ENCODE assay signal across 10 cellular contexts in genomic region chr20:33005132-33005566, GRCh38. TPM values are rescaled to one million over a fixed set of nuclear protein-coding genes. Genes with fewer than 3 reads are reported as not detected.
A peak's percentile ranks its signal among the peaks of the same experiment; 100 is the strongest.
DNase-seq lines count a peak whose midpoint lies in the region; ATAC-seq and TF ChIP-seq lines count a peak whose summit lies in the region.
"Had no signal": no experiment of that assay in that cellular context is flagged by ENCODE, and none has a peak within 500 bp of the region (broad histone marks: within the 10 kb centered on the region; RNA-seq: fewer than 3 reads in every experiment).

No MANE protein-coding gene starts in this region.

- no peak overlapping the region for H4K8ac ChIP-seq in mesenchymal stem cell (ENCODE audit: low read length)

- no peak overlapping the region for H3K14ac ChIP-seq in mesenchymal stem cell (ENCODE audit: low read length in 2 of 2)

- H2BK120ac ChIP-seq in mesenchymal stem cell (ENCODE audit: low read depth, low read length) = no peak overlapping the region

- peak; percentile 67 for TF ChIP-seq CTCF in GM12873 (IDR thresholded peaks at IDR 0.05; ENCODE audit: insufficient read depth, low read depth, low read length, missing control alignments)
- TF ChIP-seq CTCF in foreskin fibroblast (IDR thresholded peaks at IDR 0.05; ENCODE audit: low read depth, low read length) = peak; percentile 31

- H3K4me3 ChIP-seq in SJCRH30 (no peak overlapping the region), foreskin fibroblast (ENCODE audit: low read depth in 1 of 2, low read length in 2 of 2) (no peak overlapping the region), mesenchymal stem cell (ENCODE audit: insufficient read depth in 1 of 2, low read depth in 1 of 2, low read length in 2 of 2) (no peak overlapping the region)
- H3K4me3 ChIP-seq: SJSA1 had no signal

- H3K4me1 ChIP-seq in SJCRH30 (peaks cover 8% of the 10 kb centered on the region; the same call in 1 of the 2 replicates), mesenchymal stem cell (ENCODE audit: control insufficient read depth, insufficient read depth, low read depth, low read length) (peaks cover 5% of the 10 kb centered on the region)
- H3K4me1 ChIP-seq: SJSA1 had no signal

- H3K18ac ChIP-seq in mesenchymal stem cell (ENCODE audit: low read depth in 1 of 2, low read length in 2 of 2) = no peak overlapping the region

- ATAC-seq in GM19452 (IDR thresholded peaks at IDR 0.05; ENCODE audit: unreplicated experiment) = no peak

- H2BK12ac ChIP-seq in mesenchymal stem cell (ENCODE audit: low read length in 2 of 2) = no peak overlapping the region

- H2AK5ac ChIP-seq in mesenchymal stem cell (ENCODE audit: low read length, severe bottlenecking) = no peak overlapping the region

- H3K27me3 ChIP-seq in SJCRH30 = no peaks in the 10 kb centered on the region
- peaks cover 0 to 15% of the 10 kb centered on the region in 2 experiments for H3K27me3 ChIP-seq in mesenchymal stem cell (ENCODE audit: control insufficient read depth in 1 of 2, insufficient read depth in 1 of 2, low read length in 2 of 2)
- H3K27me3 ChIP-seq: SJSA1 had no signal

- H2BK5ac ChIP-seq in mesenchymal stem cell (ENCODE audit: low read depth, low read length, poor library complexity, severe bottlenecking) = no peak overlapping the region

- DNase-seq in AG08396 (ENCODE audit: low spot score) = peak; percentile 31
- DNase-seq in SJCRH30 = peak; percentile 49 to 82
- peak in 1 of 2 donors; percentile 31 for DNase-seq in foreskin fibroblast
- no peak for DNase-seq in C1 segment of cervical spinal cord (lab: John Stamatoyannopoulos, UW)
- no peak for DNase-seq in DMS153 treated with DMSO at 0.1 percent for 48 hours (lab: John Stamatoyannopoulos, UW; ENCODE audit: unreplicated experiment)
- no peak for DNase-seq in mesenchymal stem cell

- H3K9ac ChIP-seq in mesenchymal stem cell (ENCODE audit: low read length) = no peak overlapping the region

- H3K4me2 ChIP-seq in mesenchymal stem cell (ENCODE audit: low read length, poor library complexity, severe bottlenecking) = no peak overlapping the region

- H4K91ac ChIP-seq in mesenchymal stem cell (ENCODE audit: low read length) = no peak overlapping the region

- no peaks in the 10 kb centered on the region for H3K36me3 ChIP-seq in SJCRH30
- no peaks in the 10 kb centered on the region for H3K36me3 ChIP-seq in mesenchymal stem cell (ENCODE audit: control insufficient read depth in 1 of 2, insufficient read depth in 2 of 2, low read depth in 1 of 2, low read length in 2 of 2)
- H3K36me3 ChIP-seq: SJSA1 had no signal

- H3K4ac ChIP-seq in mesenchymal stem cell (ENCODE audit: low read depth in 1 of 2, low read length in 2 of 2) = no peak overlapping the region

- H2AFZ ChIP-seq in mesenchymal stem cell (ENCODE audit: low read depth, low read length) = no peak overlapping the region

- no peak overlapping the region for H3K23ac ChIP-seq in mesenchymal stem cell (ENCODE audit: low read length in 2 of 2)

- 42% methylated on average over 3 of the region's 4 CpGs for WGBS in mesenchymal stem cell

- no peak overlapping the region for H2BK15ac ChIP-seq in mesenchymal stem cell (ENCODE audit: low read depth, poor library complexity, severe bottlenecking)

- H3K79me1 ChIP-seq in mesenchymal stem cell (replicated peaks; ENCODE audit: low read length, poor library complexity, severe bottlenecking) = no peaks in the 10 kb centered on the region

- H3K9me3 ChIP-seq in SJCRH30 (replicated peaks) (no peaks in the 10 kb centered on the region), mesenchymal stem cell (ENCODE audit: control insufficient read depth, low read length) (no peaks in the 10 kb centered on the region)

- no peak overlapping the region for H3K27ac ChIP-seq in SJCRH30
- no peak overlapping the region for H3K27ac ChIP-seq in mesenchymal stem cell (ENCODE audit: low read length, poor library complexity, severe bottlenecking)
- H3K27ac ChIP-seq: epithelial cell of prostate, SJSA1 had no signal

RNA-seq across cellular contexts. Expression of gene SUN5, which starts 0.9 kb away (rescaled TPM):
- total RNA-seq in SJCRH30 (2014; rRNA removed; shearing (Covaris generic)) = not detected in 2 replicates
- not detected for polyA plus RNA-seq in mesenchymal stem cell (2013, experiment 1 of 2)
- polyA plus RNA-seq in mesenchymal stem cell (2013, experiment 2 of 2) = not detected
- total RNA-seq: SJSA1 had no signal

RNA-seq across cellular contexts. Expression of gene BPIFB2, which starts 2.4 kb away (rescaled TPM):
- total RNA-seq in SJCRH30 (2014; rRNA removed; shearing (Covaris generic)) = not detected in 2 replicates
- not detected for polyA plus RNA-seq in mesenchymal stem cell (2013, experiment 1 of 2)
- polyA plus RNA-seq in mesenchymal stem cell (2013, experiment 2 of 2) = not detected
- total RNA-seq: SJSA1 had no signal

RNA-seq across cellular contexts. Expression of gene BPIFB6, which starts 26.3 kb away (rescaled TPM):
- total RNA-seq in SJCRH30 (2014; rRNA removed; shearing (Covaris generic)) = not detected in 2 replicates
- not detected for polyA plus RNA-seq in mesenchymal stem cell (2013, experiment 1 of 2)
- polyA plus RNA-seq in mesenchymal stem cell (2013, experiment 2 of 2) = not detected
- total RNA-seq: SJSA1 had no signal

RNA-seq across cellular contexts. Expression of gene BPIFB3, which starts 48.6 kb away (rescaled TPM):
- 0.26 and 0.43 TPM in 2 replicates for total RNA-seq in SJCRH30 (2014; rRNA removed; shearing (Covaris generic))
- polyA plus RNA-seq in mesenchymal stem cell (2013, experiment 1 of 2) = not detected
- not detected for polyA plus RNA-seq in mesenchymal stem cell (2013, experiment 2 of 2)
- total RNA-seq: SJSA1 had no signal

Comparison
In these comparisons a context has a peak if more than half of its experiments do, and no peak if none do; other contexts are left out.
1. DNase-seq: peak in AG08396 (single experiment) and SJCRH30 (2 of 2); none in C1 segment of cervical spinal cord (0 of 14), DMS153 treated with DMSO at 0.1 percent for 48 hours (single experiment) and mesenchymal stem cell (single experiment).